ENCODE assay signal across 14 cellular contexts in the genomic region with DNA sequence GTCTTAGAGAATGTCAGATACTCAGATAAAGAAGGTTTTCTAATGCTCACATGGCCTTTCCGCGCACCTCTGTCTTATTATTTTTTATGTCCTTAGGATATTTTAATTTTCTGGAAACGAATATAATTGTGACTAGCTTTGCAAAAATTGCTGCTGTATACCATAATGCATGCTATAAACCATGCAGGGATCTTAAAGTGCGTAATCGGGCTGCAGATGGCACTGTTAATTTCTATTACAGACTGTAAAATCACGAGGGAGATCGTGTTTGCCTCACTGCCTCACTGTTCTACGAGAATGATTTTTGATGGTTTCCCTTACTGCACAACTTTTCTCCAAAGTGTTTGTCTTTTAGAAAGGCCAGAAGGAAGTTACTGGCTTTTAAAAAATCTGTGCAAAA.
DNase-seq lines count a peak whose midpoint lies in the region; TF ChIP-seq lines count a peak whose summit lies in the region.
"Had no signal": no experiment of that assay in that cellular context is flagged by ENCODE, and none has a peak within 500 bp of the region (broad histone marks: within the 10 kb centered on the region; RNA-seq: fewer than 3 reads in every experiment).

No MANE protein-coding gene starts in this region.

- TF ChIP-seq CTCF in VCaP (conservative IDR thresholded peaks at IDR 0.05) (peak; percentile 62), coronary artery (IDR thresholded peaks at IDR 0.05) (no peak)

- no peak overlapping the region for H3K4me3 ChIP-seq in coronary artery
- H3K4me3 ChIP-seq: BLaER1, GM23248 had no signal

- DNase-seq in DMS 273 (lab: John Stamatoyannopoulos, UW; ENCODE audit: unreplicated experiment) (peak; percentile 10), DMS 273 treated with DMSO at 0.1 percent for 48 hours (lab: John Stamatoyannopoulos, UW) (no peak), retina (peak; percentile 9), coronary artery (ENCODE audit: low spot score) (no peak)
- DNase-seq in stimulated activated CD4-positive, alpha-beta T cell treated with anti-CD3 and anti-CD28 coated beads, Interleukin-12 subunit alpha, Interleukin-12 subunit beta, amount 100 ng/mL, for 4 hours: no peak
- DNase-seq: CD4-positive, alpha-beta T cell; CD8-positive, alpha-beta memory T cell; DMS153; DND-41; GM23248; H7 had no signal

- peak overlapping the region; percentile 33 for H3K27ac ChIP-seq in VCaP
- no peak overlapping the region for H3K27ac ChIP-seq in coronary artery
- H3K27ac ChIP-seq: 22Rv1, BLaER1, GM23248 had no signal

Comparison
In these comparisons a context has a peak if more than half of its experiments do, and no peak if none do; other contexts are left out.
1. DNase-seq: peak in DMS 273 (single experiment) and retina (single experiment); none in DMS 273 treated with DMSO at 0.1 percent for 48 hours (single experiment), coronary artery (single experiment) and stimulated activated CD4-positive, alpha-beta T cell treated with anti-CD3 and anti-CD28 coated beads, Interleukin-12 subunit alpha, Interleukin-12 subunit beta, amount 100 ng/mL, for 4 hours (single experiment).